9 cellular contexts compared by ENCODE assay signal in genomic region chr1:116345830-116346229, GRCh38. TPM values are rescaled to one million over a fixed set of nuclear protein-coding genes. Genes with fewer than 3 reads are reported as not detected.
DNase-seq lines count a peak whose midpoint lies in the region; ATAC-seq and TF ChIP-seq lines count a peak whose summit lies in the region.
"Had no signal": no experiment of that assay in that cellular context is flagged by ENCODE, and none has a peak within 500 bp of the region (broad histone marks: within the 10 kb centered on the region; RNA-seq: fewer than 3 reads in every experiment).

No MANE protein-coding gene starts in this region.

- H3K9me3 ChIP-seq in WERI-Rb-1 (ENCODE audit: severe bottlenecking) (peaks cover 7% of the 10 kb centered on the region), endodermal cell (ENCODE audit: control insufficient read depth, low read length) (no peaks in the 10 kb centered on the region), right lobe of liver (no peaks in the 10 kb centered on the region)

- H3K4me1 ChIP-seq in endodermal cell (ENCODE audit: control insufficient read depth, insufficient read depth, low read length) = peaks cover 4% of the 10 kb centered on the region
- no peaks in the 10 kb centered on the region for H3K4me1 ChIP-seq in right lobe of liver

- H3K4me3 Mint-ChIP-seq in endodermal cell = no peak overlapping the region
- no peak overlapping the region for H3K4me3 Mint-ChIP-seq in stimulated activated memory B cell treated with anti-CD40 and anti-IgM and Interleukin-4, amounts not matched to agents 10 μg/mL and 1 μg/mL and 100 μg/mL, for 72 hours
- H3K4me3 Mint-ChIP-seq: T-helper 1 cell treated with Interleukin-12 subunit alpha and Interleukin-12 subunit beta and Interleukin-4 antibody, amounts not matched to agents 30 μg/mL and 1 μg/mL, for 36 hours had no signal

- 51% methylated on average over 2 of the region's 2 CpGs; no CpG with 5 or more reads in 1 of the 2 experiments for WGBS in endodermal cell (ENCODE audit: insufficient coverage in 1 of 2, insufficient read length in 1 of 2), 2 experiments
- WGBS in right lobe of liver (ENCODE audit: insufficient coverage, low coverage, low lambda C conversion rate, missing lambda C conversion rate) = 45% methylated on average over 2 of the region's 2 CpGs

- H3K27me3 Mint-ChIP-seq in endodermal cell (ENCODE audit: insufficient read depth) = peaks cover 4% of the 10 kb centered on the region
- H3K27me3 Mint-ChIP-seq in stimulated activated memory B cell treated with anti-CD40 and anti-IgM and Interleukin-4, amounts not matched to agents 10 μg/mL and 1 μg/mL and 100 μg/mL, for 72 hours = no peaks in the 10 kb centered on the region

- TF ChIP-seq CTCF in WERI-Rb-1 (IDR thresholded peaks at IDR 0.05; ENCODE audit: low read depth, low read length) (no peak), endodermal cell (conservative IDR thresholded peaks at IDR 0.05) (no peak), right lobe of liver (IDR thresholded peaks at IDR 0.05) (no peak)

- ATAC-seq in right lobe of liver = no peak
- no peak for ATAC-seq in stimulated activated memory B cell treated with anti-CD40 and anti-IgM and Interleukin-4, amounts not matched to agents 10 μg/mL and 1 μg/mL and 100 μg/mL, for 72 hours

- no peak for TF ChIP-seq POLR2A in right lobe of liver (IDR thresholded peaks at IDR 0.05)

- H3K27ac Mint-ChIP-seq in endodermal cell = no peak overlapping the region
- no peak overlapping the region for H3K27ac Mint-ChIP-seq in stimulated activated memory B cell treated with anti-CD40 and anti-IgM and Interleukin-4, amounts not matched to agents 10 μg/mL and 1 μg/mL and 100 μg/mL, for 72 hours
- H3K27ac Mint-ChIP-seq: T-helper 1 cell treated with Interleukin-12 subunit alpha and Interleukin-12 subunit beta and Interleukin-4 antibody, amounts not matched to agents 30 μg/mL and 1 μg/mL, for 36 hours had no signal

- intact Hi-C loops in right lobe of liver (cut with DNase I) = no loop called here

- H3K27ac ChIP-seq in WERI-Rb-1 (no peak overlapping the region), endodermal cell (ENCODE audit: low read depth, low read length) (peak overlapping the region; percentile 75), right lobe of liver (no peak overlapping the region)

- no peaks in the 10 kb centered on the region for H3K36me3 Mint-ChIP-seq in endodermal cell (ENCODE audit: low read depth)
- no peaks in the 10 kb centered on the region for H3K36me3 Mint-ChIP-seq in stimulated activated memory B cell treated with anti-CD40 and anti-IgM and Interleukin-4, amounts not matched to agents 10 μg/mL and 1 μg/mL and 100 μg/mL, for 72 hours

- H3K27me3 ChIP-seq in WERI-Rb-1 (ENCODE audit: insufficient read depth, low read depth, severe bottlenecking) (no peaks in the 10 kb centered on the region), endodermal cell (ENCODE audit: control insufficient read depth, insufficient read depth, low read length, poor library complexity, severe bottlenecking) (no peaks in the 10 kb centered on the region), right lobe of liver (no peaks in the 10 kb centered on the region)

- H3K4me1 Mint-ChIP-seq in endodermal cell = peaks cover 7% of the 10 kb centered on the region
- no peaks in the 10 kb centered on the region for H3K4me1 Mint-ChIP-seq in stimulated activated memory B cell treated with anti-CD40 and anti-IgM and Interleukin-4, amounts not matched to agents 10 μg/mL and 1 μg/mL and 100 μg/mL, for 72 hours

- no peak overlapping the region for H3K4me3 ChIP-seq in WERI-Rb-1 (ENCODE audit: low read depth, low read length)
- H3K4me3 ChIP-seq in endodermal cell (ENCODE audit: low read length) = no peak overlapping the region
- H3K4me3 ChIP-seq in right lobe of liver = no peak overlapping the region

- DNase-seq in SHP77 (lab: John Stamatoyannopoulos, UW) (peak; percentile 21 to 60), SHP77 treated with DMSO at 0.1 percent for 48 hours (lab: John Stamatoyannopoulos, UW) (no peak), NCI-H146 (lab: John Stamatoyannopoulos, UW) (peak; percentile 70), WERI-Rb-1 (peak; percentile 14), endodermal cell (no peak), right lobe of liver (no peak), foreskin melanocyte (no peak)

- H3K36me3 ChIP-seq in WERI-Rb-1 = no peaks in the 10 kb centered on the region
- H3K36me3 ChIP-seq in endodermal cell (ENCODE audit: control insufficient read depth, insufficient read depth, low read length) = no peaks in the 10 kb centered on the region
- no peaks in the 10 kb centered on the region for H3K36me3 ChIP-seq in right lobe of liver

- no peaks in the 10 kb centered on the region for H3K9me3 Mint-ChIP-seq in endodermal cell
- H3K9me3 Mint-ChIP-seq in stimulated activated memory B cell treated with anti-CD40 and anti-IgM and Interleukin-4, amounts not matched to agents 10 μg/mL and 1 μg/mL and 100 μg/mL, for 72 hours = peaks cover 2% of the 10 kb centered on the region
- H3K9me3 Mint-ChIP-seq: T-helper 1 cell treated with Interleukin-12 subunit alpha and Interleukin-12 subunit beta and Interleukin-4 antibody, amounts not matched to agents 30 μg/mL and 1 μg/mL, for 36 hours had no signal

- no peak overlapping the region for H3K9ac ChIP-seq in endodermal cell (ENCODE audit: extremely low read depth, low read length, poor library complexity, severe bottlenecking)

RNA-seq across cellular contexts. Expression of gene ATP1A1, which starts 27.2 kb away (rescaled TPM):
- total RNA-seq in endodermal cell (100 to 1,000 TPM; 359 to 398 TPM), right lobe of liver (100 to 1,000 TPM in 5 of 6 experiments, 10 to 100 TPM in 1; 83.6 to 153 (median 121) TPM)
- 224 TPM for polyA plus RNA-seq in endodermal cell (2013, experiment 1 of 2)
- polyA plus RNA-seq in endodermal cell (2013, experiment 2 of 2) = 222 TPM

Comparison
In these comparisons a context has a peak if more than half of its experiments do, and no peak if none do; other contexts are left out.
1. DNase-seq: peak in SHP77 (2 of 2), NCI-H146 (single experiment) and WERI-Rb-1 (single experiment); none in SHP77 treated with DMSO at 0.1 percent for 48 hours (single experiment), endodermal cell (single experiment), right lobe of liver (0 of 3) and foreskin melanocyte (single experiment).